Comparison of ENCODE assay signal across 6 cellular contexts in the genomic region with DNA sequence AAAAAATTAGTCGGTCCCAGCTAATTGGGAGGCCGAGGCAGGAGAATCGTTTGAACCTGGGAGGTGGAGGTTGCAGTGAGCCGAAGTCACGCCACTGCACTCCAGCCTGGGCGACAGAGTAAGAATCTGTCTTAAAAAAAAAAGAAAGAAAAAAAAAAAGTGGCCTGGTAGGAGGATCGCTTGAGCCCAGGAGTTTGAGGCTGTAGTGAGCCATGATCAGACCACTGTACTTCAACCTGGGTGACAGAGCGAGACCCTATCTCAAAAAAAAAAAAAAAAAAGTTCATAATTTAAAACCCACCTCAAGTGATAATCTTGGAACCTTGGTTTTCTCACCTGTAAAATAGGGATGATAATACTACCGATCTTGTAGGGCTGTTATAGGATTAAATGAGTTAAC. TPM values are rescaled to one million over a fixed set of nuclear protein-coding genes. Genes with fewer than 3 reads are reported as not detected.
DNase-seq lines count a peak whose midpoint lies in the region; ATAC-seq and TF ChIP-seq lines count a peak whose summit lies in the region.
"Not testable (repeated sequence)": the region's sequence is repeated elsewhere in the genome, so short reads cannot be mapped to it uniquely, and the experiment has no call there.

No MANE protein-coding gene starts in this region.

- intact Hi-C loops in colonic mucosa (cut with DNase I): not testable (repeated sequence)
- intact Hi-C loops in prostate gland (cut with DNase I): loop anchor here (1.0 kb wide), 1 partner anchor 22 kb away; the partner anchor contains the start of gene SERTAD3
- intact Hi-C loops in vagina (cut with DNase I): loop anchor here (2.0 kb wide), 1 partner anchor 21 kb away; no protein-coding TSS in a partner anchor

- peaks cover 45% of the 10 kb centered on the region for H3K4me1 Mint-ChIP-seq in activated CD8-positive, alpha-beta T cell treated with anti-CD3 and anti-CD28 coated beads, Interleukin-2, amount 10 ng/mL, durations not matched to agents 7 days and 5 days (ENCODE audit: low read depth)

- not testable (repeated sequence) for H3K27me3 Mint-ChIP-seq in activated CD8-positive, alpha-beta T cell treated with anti-CD3 and anti-CD28 coated beads, Interleukin-2, amount 10 ng/mL, durations not matched to agents 7 days and 5 days (ENCODE audit: low read depth)

- TF ChIP-seq POLR2A in prostate gland (IDR thresholded peaks at IDR 0.05); vagina (IDR thresholded peaks at IDR 0.05): not testable (repeated sequence)

- CTCF ChIA-PET in activated CD8-positive, alpha-beta T cell treated with anti-CD3 and anti-CD28 coated beads, Interleukin-2, amount 10 ng/mL, durations not matched to agents 7 days and 5 days (lab: Charles Lee): interaction anchor here (1.0 to 4.2 kb wide), 5 partner anchors 10 to 117 kb away, joined by 3 to 38 read pairs (median 10); partner anchors contain the start of genes BLVRB, C19orf47 and PLD3

- not testable (repeated sequence) for H3K9me3 ChIP-seq in colonic mucosa; liver (ENCODE audit: control insufficient read depth in 4 of 4, low read length in 3 of 4); prostate gland; vagina

- H3K36me3 ChIP-seq in KMS-11 (ENCODE audit: insufficient read depth); colonic mucosa; liver (ENCODE audit: control insufficient read depth in 4 of 4, insufficient read depth in 3 of 4, low read depth in 1 of 4, low read length in 3 of 4); prostate gland; vagina: not testable (repeated sequence)

- not testable (repeated sequence) for TF ChIP-seq RAD21 in liver (IDR thresholded peaks at IDR 0.05)

- not testable (repeated sequence) for ATAC-seq in activated CD8-positive, alpha-beta T cell treated with anti-CD3 and anti-CD28 coated beads, Interleukin-2, amount 10 ng/mL, durations not matched to agents 7 days and 5 days

- not testable (repeated sequence) for H3K27ac ChIP-seq in KMS-11
- peak overlapping the region; percentile 98 for H3K27ac ChIP-seq in colonic mucosa
- peak overlapping the region; percentile 93 to 98 for H3K27ac ChIP-seq in liver (ENCODE audit: low read depth in 1 of 2, low read length in 2 of 2)
- H3K27ac ChIP-seq in prostate gland: peak overlapping the region; percentile 97 to 100
- peak overlapping the region; percentile 93 for H3K27ac ChIP-seq in vagina

- H3K9ac ChIP-seq in KMS-11 (0 out of 2 replicates have a peak overlapping the region, but pooled peaks have one; percentile 77), colonic mucosa (ENCODE audit: low read depth in 2 of 2, low read length in 2 of 2) (peak overlapping the region; percentile 95), liver (ENCODE audit: low read depth in 1 of 2, low read length in 2 of 2) (peak overlapping the region; percentile 26 to 96)

- peak overlapping the region; percentile 74 for H3K4me2 ChIP-seq in KMS-11

- WGBS in liver: 79% methylated on average over 9 of the region's 9 CpGs
- WGBS in prostate gland: 62% methylated on average over 9 of the region's 9 CpGs

- not testable (repeated sequence) for H3K27me3 ChIP-seq in KMS-11 (ENCODE audit: insufficient read depth, low read depth); colonic mucosa; liver (ENCODE audit: control insufficient read depth in 4 of 4, insufficient read depth in 4 of 4, low read length in 3 of 4); prostate gland (replicated peaks; ENCODE audit: insufficient read depth); vagina

- H3K27ac Mint-ChIP-seq in activated CD8-positive, alpha-beta T cell treated with anti-CD3 and anti-CD28 coated beads, Interleukin-2, amount 10 ng/mL, durations not matched to agents 7 days and 5 days: peak overlapping the region; percentile 30

- H3K4me1 ChIP-seq in KMS-11 (ENCODE audit: low read depth, poor library complexity, severe bottlenecking) (peaks cover 28% of the 10 kb centered on the region), liver (ENCODE audit: control insufficient read depth in 4 of 4, insufficient read depth in 4 of 4, low read length in 3 of 4) (peaks cover 0 to 16% (median 10%) of the 10 kb centered on the region in 4 donors), vagina (peaks cover 43% of the 10 kb centered on the region)
- not testable (repeated sequence) for H3K4me1 ChIP-seq in colonic mucosa; prostate gland (replicated peaks)

- not testable (repeated sequence) for H3K79me2 ChIP-seq in KMS-11 (ENCODE audit: insufficient read depth, low read depth)

- H3K36me3 Mint-ChIP-seq in activated CD8-positive, alpha-beta T cell treated with anti-CD3 and anti-CD28 coated beads, Interleukin-2, amount 10 ng/mL, durations not matched to agents 7 days and 5 days (ENCODE audit: low read depth): peaks cover 20% of the 10 kb centered on the region

- POLR2A ChIA-PET in activated CD8-positive, alpha-beta T cell treated with anti-CD3 and anti-CD28 coated beads, Interleukin-2, amount 10 ng/mL, durations not matched to agents 7 days and 5 days (lab: Charles Lee): interaction anchor here (0.7 to 1.2 kb wide), 2 partner anchors 9 to 234 kb away, joined by 3 read pairs; partner anchors contain the start of gene PRX

- TF ChIP-seq CTCF in KMS-11 (conservative IDR thresholded peaks at IDR 0.05; ENCODE audit: low read depth, low read length); colonic mucosa (IDR thresholded peaks at IDR 0.05); liver (IDR thresholded peaks at IDR 0.05; ENCODE audit: low read depth, low read length, missing input control); prostate gland (IDR thresholded peaks at IDR 0.05); vagina (IDR thresholded peaks at IDR 0.05): not testable (repeated sequence)

- not testable (repeated sequence) for DNase-seq in activated CD8-positive, alpha-beta T cell treated with anti-CD3 and anti-CD28 coated beads, Interleukin-2, amount 10 ng/mL, durations not matched to agents 7 days and 5 days; colonic mucosa; prostate gland (ENCODE audit: low spot score); vagina (ENCODE audit: extremely low spot score in 2 of 2)

- not testable (repeated sequence) for H3K4me3 Mint-ChIP-seq in activated CD8-positive, alpha-beta T cell treated with anti-CD3 and anti-CD28 coated beads, Interleukin-2, amount 10 ng/mL, durations not matched to agents 7 days and 5 days

- not testable (repeated sequence) for H3K9me3 Mint-ChIP-seq in activated CD8-positive, alpha-beta T cell treated with anti-CD3 and anti-CD28 coated beads, Interleukin-2, amount 10 ng/mL, durations not matched to agents 7 days and 5 days (ENCODE audit: insufficient read depth)

- not testable (repeated sequence) for H4K20me1 ChIP-seq in KMS-11 (ENCODE audit: insufficient read depth)

- peak overlapping the region; percentile 97; the same call in 1 of the 2 replicates for H2AFZ ChIP-seq in KMS-11 (ENCODE audit: low read depth)

- H3K4me3 ChIP-seq in KMS-11 (IDR thresholded peaks at IDR 0.05; ENCODE audit: insufficient read depth, low read depth, low read length); colonic mucosa; liver (ENCODE audit: low read depth in 1 of 3, low read length in 3 of 3): not testable (repeated sequence)
- H3K4me3 ChIP-seq in prostate gland (peak overlapping the region in 1 of 2 donors; percentile 62), vagina (peak overlapping the region in 1 of 2 donors; percentile 51)

RNA-seq across cellular contexts. Expression of gene SERTAD1, which starts 3.8 kb away (rescaled TPM):
- total RNA-seq in activated CD8-positive, alpha-beta T cell treated with anti-CD3 and anti-CD28 coated beads, Interleukin-2, amount 10 ng/mL, durations not matched to agents 7 days and 5 days: 10 to 100 TPM in 1 of 2 experiments, 1 to 10 TPM in 1; 9.3 to 10.1 TPM
- total RNA-seq in colonic mucosa: 10 to 100 TPM in 1 of 2 donors, 1 to 10 TPM in 1; 8.7 to 16.0 TPM
- 1 to 10 TPM; 3.7 to 6.0 TPM for total RNA-seq in liver
- 1 to 10 TPM; 3.6 to 6.8 TPM for polyA plus RNA-seq in liver
- 10 to 100 TPM; 15.9 to 19.5 TPM for total RNA-seq in prostate gland
- 14.2 TPM for total RNA-seq in vagina

RNA-seq across cellular contexts. Expression of gene PRX, which starts 8.8 kb away (rescaled TPM):
- total RNA-seq in activated CD8-positive, alpha-beta T cell treated with anti-CD3 and anti-CD28 coated beads, Interleukin-2, amount 10 ng/mL, durations not matched to agents 7 days and 5 days: 1 to 10 TPM in 1 of 2 experiments, under 1 TPM in 1; 0.84 to 1.1 TPM
- total RNA-seq in colonic mucosa (1 to 10 TPM; 1.4 to 1.7 TPM), liver (1 to 10 TPM in 1 of 2 donors, under 1 TPM in 1; 0.56 to 1.0 TPM), prostate gland (10 to 100 TPM in 1 of 2 donors, 1 to 10 TPM in 1; 4.1 to 10.7 TPM), vagina (3.2 TPM)
- polyA plus RNA-seq in liver: under 1 TPM; 0.03 to 0.47 TPM

RNA-seq across cellular contexts. Expression of gene SERTAD3, which starts 22.1 kb away (rescaled TPM):
- total RNA-seq in activated CD8-positive, alpha-beta T cell treated with anti-CD3 and anti-CD28 coated beads, Interleukin-2, amount 10 ng/mL, durations not matched to agents 7 days and 5 days: 10 to 100 TPM; 10.0 to 11.9 TPM
- total RNA-seq in colonic mucosa: 10 to 100 TPM; 26.5 to 36.0 TPM
- 1 to 10 TPM; 6.9 to 7.0 TPM for total RNA-seq in liver
- 1 to 10 TPM; 6.1 to 8.9 TPM for polyA plus RNA-seq in liver
- total RNA-seq in prostate gland: 10 to 100 TPM; 22.7 to 37.3 TPM
- 42.0 TPM for total RNA-seq in vagina

RNA-seq across cellular contexts. Expression of gene HIPK4, which starts 32.0 kb away (rescaled TPM):
- under 1 TPM in 1 of 2 experiments, not detected in 1; 0.10 TPM for total RNA-seq in activated CD8-positive, alpha-beta T cell treated with anti-CD3 and anti-CD28 coated beads, Interleukin-2, amount 10 ng/mL, durations not matched to agents 7 days and 5 days
- total RNA-seq in colonic mucosa (not detected), liver (under 1 TPM in 1 of 2 donors, not detected in 1; 0.17 TPM), prostate gland (1 to 10 TPM in 1 of 2 donors, under 1 TPM in 1; 0.14 to 2.6 TPM), vagina (0.74 TPM)
- under 1 TPM in 1 of 2 donors, not detected in 1; 0.02 TPM for polyA plus RNA-seq in liver

RNA-seq across cellular contexts. Expression of gene BLVRB, which starts 43.6 kb away (rescaled TPM):
- 10 to 100 TPM; 15.1 to 16.5 TPM for total RNA-seq in activated CD8-positive, alpha-beta T cell treated with anti-CD3 and anti-CD28 coated beads, Interleukin-2, amount 10 ng/mL, durations not matched to agents 7 days and 5 days
- 10 to 100 TPM; 76.5 to 94.9 TPM for total RNA-seq in colonic mucosa
- total RNA-seq in liver: 1,000 to 10,000 TPM in 1 of 2 donors, 100 to 1,000 TPM in 1; 132 to 1,243 TPM
- 100 to 1,000 TPM; 192 to 312 TPM for polyA plus RNA-seq in liver
- 100 to 1,000 TPM; 101 to 261 TPM for total RNA-seq in prostate gland
- 357 TPM for total RNA-seq in vagina
